Comparison of ENCODE assay signal across 8 cellular contexts in genomic region chr3:30496496-30496966, GRCh38.
A peak's percentile ranks its signal among the peaks of the same experiment; 100 is the strongest.
DNase-seq lines count a peak whose midpoint lies in the region; ATAC-seq and TF ChIP-seq lines count a peak whose summit lies in the region.

No MANE protein-coding gene starts in this region.

- H3K9ac ChIP-seq in GM23248 (peak overlapping the region; percentile 60), adipocyte (ENCODE audit: low read length) (peak overlapping the region; percentile 86), skeletal muscle tissue (ENCODE audit: low read depth in 1 of 3, low read length in 3 of 3) (peak overlapping the region in 1 of 3 donors; percentile 10)

- H3K4me3 ChIP-seq in GM23248 (peak overlapping the region; percentile 32), adipocyte (ENCODE audit: low read length) (peak overlapping the region; percentile 47), right cardiac atrium (ENCODE audit: low read length) (no peak overlapping the region), skeletal muscle tissue (ENCODE audit: low read length in 3 of 3) (no peak overlapping the region), OCI-LY7 (ENCODE audit: low read depth, low read length, poor library complexity, severe bottlenecking) (no peak overlapping the region)

- CTCF ChIA-PET in OCI-LY7 (lab: Charles Lee; ENCODE audit: unreplicated experiment) = no interaction called here

- 3 to 7% methylated on average over 9 of the region's 9 CpGs for WGBS in GM23248 (ENCODE audit: low coverage in 1 of 2, low lambda C conversion rate in 2 of 2, missing lambda C conversion rate in 2 of 2), 2 experiments
- 47% methylated on average over 9 of the region's 9 CpGs for WGBS in right cardiac atrium

- H3K27me3 ChIP-seq in GM23248 (replicated peaks; ENCODE audit: insufficient read depth) = no peaks in the 10 kb centered on the region
- no peaks in the 10 kb centered on the region for H3K27me3 ChIP-seq in adipocyte (replicated peaks; ENCODE audit: control insufficient read depth, insufficient read depth, low read length)
- no peaks in the 10 kb centered on the region for H3K27me3 ChIP-seq in right cardiac atrium (ENCODE audit: control insufficient read depth, insufficient read depth)
- no peaks in the 10 kb centered on the region for H3K27me3 ChIP-seq in skeletal muscle tissue (ENCODE audit: control insufficient read depth in 3 of 3, insufficient read depth in 3 of 3, low read length in 3 of 3)

- peak overlapping the region; percentile 91 for H3K27ac ChIP-seq in GM23248
- peak overlapping the region; percentile 80 for H3K27ac ChIP-seq in right cardiac atrium (ENCODE audit: low read length)
- H3K27ac ChIP-seq in skeletal muscle tissue (ENCODE audit: low read depth, low read length) = peak overlapping the region; percentile 73
- H3K27ac ChIP-seq in OCI-LY7 (ENCODE audit: low read depth, low read length, poor library complexity, severe bottlenecking) = no peak overlapping the region

- ATAC-seq in right cardiac atrium = peak; percentile 70 to 84
- no peak for ATAC-seq in HG03139 (IDR thresholded peaks at IDR 0.05; ENCODE audit: unreplicated experiment)

- in situ Hi-C loops in GM23248 (cut with MboI) = no loop called here

- H2AFZ ChIP-seq in GM23248 (peak overlapping the region; percentile 65), OCI-LY7 (ENCODE audit: low read length) (no peak overlapping the region)

- H3K36me3 ChIP-seq in GM23248 (ENCODE audit: low read depth) (no peaks in the 10 kb centered on the region), adipocyte (ENCODE audit: control insufficient read depth, insufficient read depth, low read length, severe bottlenecking) (no peaks in the 10 kb centered on the region), skeletal muscle tissue (ENCODE audit: control insufficient read depth in 3 of 3, insufficient read depth in 3 of 3, low read length in 3 of 3) (no peaks in the 10 kb centered on the region), OCI-LY7 (ENCODE audit: insufficient read depth, low read length) (no peaks in the 10 kb centered on the region)

- H3K4me1 ChIP-seq in GM23248 (ENCODE audit: insufficient read depth) (peaks cover 61% of the 10 kb centered on the region), adipocyte (ENCODE audit: control insufficient read depth, insufficient read depth, low read length) (peaks cover 69% of the 10 kb centered on the region), right cardiac atrium (ENCODE audit: control insufficient read depth, insufficient read depth, low read length) (peaks cover 5% of the 10 kb centered on the region), skeletal muscle tissue (ENCODE audit: control insufficient read depth in 3 of 3, insufficient read depth in 3 of 3, low read length in 3 of 3) (peaks cover 3 to 14% (median 4%) of the 10 kb centered on the region in 3 donors), OCI-LY7 (ENCODE audit: insufficient read depth, low read length, poor library complexity, severe bottlenecking) (no peaks in the 10 kb centered on the region)

- intact Hi-C loops in right cardiac atrium (cut with DNase I) = no loop called here
- intact Hi-C loops in OCI-LY7 (cut with micrococcal nuclease; ENCODE audit: unreplicated experiment) = no loop called here

- no peaks in the 10 kb centered on the region for H4K20me1 ChIP-seq in GM23248 (ENCODE audit: insufficient read depth)
- H4K20me1 ChIP-seq in OCI-LY7 (ENCODE audit: insufficient read depth, low read length) = no peaks in the 10 kb centered on the region

- H3K9me2 ChIP-seq in GM23248 (ENCODE audit: insufficient read depth) = no peaks in the 10 kb centered on the region
- no peaks in the 10 kb centered on the region for H3K9me2 ChIP-seq in OCI-LY7 (ENCODE audit: insufficient read depth, low read length)

- no peak for TF ChIP-seq CTCF in OCI-LY7 (conservative IDR thresholded peaks at IDR 0.05; ENCODE audit: low read length)

- peak; percentile 91 for DNase-seq in GM23248
- peak; percentile 88 for DNase-seq in adipocyte (ENCODE audit: low read depth)
- peak in 2 of 3 donors; percentile 46 to 74 for DNase-seq in right cardiac atrium
- DNase-seq in OCI-LY7 (ENCODE audit: low spot score) = no peak
- DNase-seq in activated T-cell treated with anti-CD3 and anti-CD28 coated beads for 4 hours = no peak
- no peak for DNase-seq in DMS79 (lab: John Stamatoyannopoulos, UW)

- H3K9me3 ChIP-seq in GM23248 (ENCODE audit: low read depth) (no peaks in the 10 kb centered on the region), adipocyte (ENCODE audit: control insufficient read depth, low read length) (no peaks in the 10 kb centered on the region), right cardiac atrium (ENCODE audit: control insufficient read depth, low read length) (no peaks in the 10 kb centered on the region), skeletal muscle tissue (ENCODE audit: control insufficient read depth in 3 of 3, low read length in 3 of 3) (no peaks in the 10 kb centered on the region), OCI-LY7 (ENCODE audit: low read length) (no peaks in the 10 kb centered on the region)

- POLR2A ChIA-PET in OCI-LY7 (lab: Charles Lee) = interaction anchor here (0.6 to 0.7 kb wide), 2 partner anchors 128 to 228 kb away, joined by 5 to 6 read pairs; no protein-coding TSS in a partner anchor

- BruUV-seq in OCI-LY7 (replicated peaks; lab: Mats Ljungman, UMichigan) = no TSS peak

- no peaks in the 10 kb centered on the region for H3K79me2 ChIP-seq in GM23248 (ENCODE audit: insufficient read depth)
- no peaks in the 10 kb centered on the region for H3K79me2 ChIP-seq in OCI-LY7 (ENCODE audit: insufficient read depth, low read depth, low read length)

- peaks cover 63% of the 10 kb centered on the region for H3F3A ChIP-seq in GM23248 (ENCODE audit: insufficient read depth)

- H3K4me2 ChIP-seq in GM23248 (ENCODE audit: unreplicated experiment) = peak overlapping the region; percentile 78
- no peak overlapping the region for H3K4me2 ChIP-seq in OCI-LY7 (ENCODE audit: low read length)

Comparison
In these comparisons a context has a peak if more than half of its experiments do, and no peak if none do; other contexts are left out.
1. DNase-seq: peak in GM23248 (single experiment), adipocyte (single experiment) and right cardiac atrium (2 of 3); none in OCI-LY7 (single experiment), activated T-cell treated with anti-CD3 and anti-CD28 coated beads for 4 hours (single experiment) and DMS79 (single experiment).
2. H3K4me3 ChIP-seq: peak in GM23248 (single experiment) and adipocyte (single experiment); none in right cardiac atrium (single experiment), skeletal muscle tissue (0 of 3) and OCI-LY7 (single experiment).